1 cellular context compared by ENCODE assay signal in genomic region chr17:49343273-49343672, GRCh38.
TF ChIP-seq lines count a peak whose summit lies in the region.

No MANE protein-coding gene starts in this region.

TF ChIP-seq in GM23338, 12 proteins besides CTCF, POLR2A, EP300 and RAD21:
- TF ChIP-seq ZNF462 (CRISPR knock-in tag; IDR thresholded peaks at IDR 0.05) (no peak), CREB1 (CRISPR knock-in tag; IDR thresholded peaks at IDR 0.05; ENCODE audit: low read depth) (no peak), EZH2phosphoT487 (IDR thresholded peaks at IDR 0.05; ENCODE audit: unreplicated experiment) (no peak), REST (IDR thresholded peaks at IDR 0.05; ENCODE audit: unreplicated experiment) (no peak), JUNB (IDR thresholded peaks at IDR 0.05; ENCODE audit: unreplicated experiment) (no peak), EZH2 (IDR thresholded peaks at IDR 0.05; ENCODE audit: low read depth, unreplicated experiment) (no peak), ETS1 (IDR thresholded peaks at IDR 0.05) (no peak), NANOG (IDR thresholded peaks at IDR 0.05; ENCODE audit: borderline replicate concordance) (no peak), ZNF331 (CRISPR knock-in tag; IDR thresholded peaks at IDR 0.05; ENCODE audit: low read depth) (no peak), ZNF114 (CRISPR knock-in tag; IDR thresholded peaks at IDR 0.05) (no peak), POLR2AphosphoS5 (IDR thresholded peaks at IDR 0.05; ENCODE audit: low read depth) (no peak), STAT1 (IDR thresholded peaks at IDR 0.05; ENCODE audit: unreplicated experiment) (no peak)
TF ChIP-seq in GM23338: peak in this region for 0.
